17 cellular contexts compared by ENCODE assay signal in genomic region chr2:235546436-235546835, GRCh38. TPM values are rescaled to one million over a fixed set of nuclear protein-coding genes. Genes with fewer than 3 reads are reported as not detected.
DNase-seq lines count a peak whose midpoint lies in the region; ATAC-seq and TF ChIP-seq lines count a peak whose summit lies in the region.
"Had no signal": no experiment of that assay in that cellular context is flagged by ENCODE, and none has a peak within 500 bp of the region (broad histone marks: within the 10 kb centered on the region; RNA-seq: fewer than 3 reads in every experiment).

No MANE protein-coding gene starts in this region.

- H3K4me3 ChIP-seq in BLaER1 treated with 17β-estradiol and CSF1 and Interleukin-3, amounts not matched to agents 10 nM and 100 nM = no peak overlapping the region
- H3K4me3 ChIP-seq in sigmoid colon = no peak overlapping the region

- peak overlapping the region in 8 of 11 experiments; percentile 45 to 83 (median 70); a peak in 12 of 22 replicates for H3K4me2 ChIP-seq in BLaER1 treated with 17β-estradiol and CSF1 and Interleukin-3, amounts not matched to agents 10 nM and 100 nM

- in situ Hi-C loops in GM13977 (cut with MboI; ENCODE audit: low pct_unique_long_range_greater_than_20kb, low sequenced_read_pairs, unreplicated experiment) = no loop called here

- H3K27me3 Mint-ChIP-seq in chondrocyte (ENCODE audit: low read depth) (no peaks in the 10 kb centered on the region), nephron progenitor cell (ENCODE audit: low read depth, poor library complexity) (no peaks in the 10 kb centered on the region)

- H3K4me1 Mint-ChIP-seq in chondrocyte (ENCODE audit: low read depth) (peaks cover 4% of the 10 kb centered on the region), nephron progenitor cell (peaks cover 70% of the 10 kb centered on the region)
- H3K4me1 Mint-ChIP-seq: B cell; CD4-positive, alpha-beta memory T cell had no signal

- ATAC-seq in HG02571 (IDR thresholded peaks at IDR 0.05; ENCODE audit: unreplicated experiment) (no peak), HG02763 (IDR thresholded peaks at IDR 0.05; ENCODE audit: unreplicated experiment) (no peak)

- no peaks in the 10 kb centered on the region for H3K9me3 Mint-ChIP-seq in chondrocyte (ENCODE audit: low read depth)
- H3K9me3 Mint-ChIP-seq in nephron progenitor cell = no peaks in the 10 kb centered on the region
- H3K9me3 Mint-ChIP-seq: HFFc6 had no signal

- no peak overlapping the region for H3K4me3 Mint-ChIP-seq in chondrocyte (ENCODE audit: unreplicated experiment)
- no peak overlapping the region for H3K4me3 Mint-ChIP-seq in nephron progenitor cell
- H3K4me3 Mint-ChIP-seq: B cell; CD4-positive, alpha-beta memory T cell; HFFc6 had no signal

- H3K27ac Mint-ChIP-seq in chondrocyte (ENCODE audit: unreplicated experiment) (no peak overlapping the region), nephron progenitor cell (peak overlapping the region; percentile 89)
- H3K27ac Mint-ChIP-seq: B cell, HFFc6 had no signal

- H4K20me1 ChIP-seq in BLaER1 treated with 17β-estradiol and CSF1 and Interleukin-3, amounts not matched to agents 10 nM and 100 nM = peaks cover 59 to 93% (median 83%) of the 10 kb centered on the region in 11 experiments; a peak in 21 of 22 replicates

- 0 out of 22 replicates have a peak overlapping the region, but pooled peaks of 1 of the 11 experiments have one; percentile 0 for H3K27ac ChIP-seq in BLaER1 treated with 17β-estradiol and CSF1 and Interleukin-3, amounts not matched to agents 10 nM and 100 nM
- H3K27ac ChIP-seq in sigmoid colon = no peak overlapping the region

- intact Hi-C loops in sigmoid colon (cut with DNase I) = no loop called here

- peaks cover 9 to 71% (median 42%) of the 10 kb centered on the region in 10 experiments; a peak in 18 of 20 replicates for H3K4me1 ChIP-seq in BLaER1 treated with 17β-estradiol and CSF1 and Interleukin-3, amounts not matched to agents 10 nM and 100 nM
- H3K4me1 ChIP-seq in sigmoid colon = peaks cover 0 to 8% (median 3%) of the 10 kb centered on the region in 4 donors

- H3K27me3 ChIP-seq in BLaER1 treated with 17β-estradiol and CSF1 and Interleukin-3, amounts not matched to agents 10 nM and 100 nM = no peaks in the 10 kb centered on the region
- H3K27me3 ChIP-seq in sigmoid colon = no peaks in the 10 kb centered on the region

- no peak for TF ChIP-seq EP300 in sigmoid colon (IDR thresholded peaks at IDR 0.05)

- H3K9ac ChIP-seq in BLaER1 treated with 17β-estradiol and CSF1 and Interleukin-3, amounts not matched to agents 10 nM and 100 nM = no peak overlapping the region

- no peaks in the 10 kb centered on the region for H3K9me3 ChIP-seq in BLaER1 treated with 17β-estradiol and CSF1 and Interleukin-3, amounts not matched to agents 10 nM and 100 nM (replicated peaks in 1 of 11)
- no peaks in the 10 kb centered on the region for H3K9me3 ChIP-seq in sigmoid colon

- WGBS in sigmoid colon, 2 donors = 87 to 89% methylated on average over 9 of the region's 9 CpGs

- DNase-seq in chondrocyte (ENCODE audit: low spot score) (peak; percentile 41), nephron progenitor cell (no peak), sigmoid colon (peak; percentile 30), GM13977 (ENCODE audit: low spot score) (no peak)
- DNase-seq: CD4-positive, alpha-beta memory T cell; HFFc6; MM.1S; NCI-H1092 treated with DMSO at 0.1 percent for 48 hours; NCI-H2081; NCI-H446 treated with DMSO at 0.1 percent for 48 hours; NK-92 treated with Interleukin-12 subunit alpha and Interleukin-12 subunit beta, amount 100 ng/mL, for 24 hours; Right ventricle myocardium superior had no signal

- H3K36me3 Mint-ChIP-seq in chondrocyte (ENCODE audit: low read depth) (no peaks in the 10 kb centered on the region), nephron progenitor cell (ENCODE audit: low read depth) (no peaks in the 10 kb centered on the region)
- H3K36me3 Mint-ChIP-seq: CD4-positive, alpha-beta memory T cell had no signal

- H3K36me3 ChIP-seq in BLaER1 treated with 17β-estradiol and CSF1 and Interleukin-3, amounts not matched to agents 10 nM and 100 nM = no peaks in the 10 kb centered on the region
- H3K36me3 ChIP-seq in sigmoid colon = no peaks in the 10 kb centered on the region

- TF ChIP-seq CTCF in chondrocyte (IDR thresholded peaks at IDR 0.05) (no peak), nephron progenitor cell (IDR thresholded peaks at IDR 0.05) (no peak), sigmoid colon (IDR thresholded peaks at IDR 0.05) (no peak), GM13977 (IDR thresholded peaks at IDR 0.05; ENCODE audit: extremely low read depth, insufficient read depth, missing control alignments) (no peak)

- TF ChIP-seq POLR2A in sigmoid colon (IDR thresholded peaks at IDR 0.05) = no peak

RNA-seq across cellular contexts. Expression of gene AGAP1, which starts 52.6 kb away (rescaled TPM):
- total RNA-seq in chondrocyte (35.5 to 46.7 TPM (median 39.0 TPM) in 3 replicates), sigmoid colon (10 to 100 TPM; 18.6 to 42.7 (median 23.8) TPM)
- 10 to 100 TPM; 10.8 to 18.5 (median 13.4) TPM for polyA plus RNA-seq in sigmoid colon
- total RNA-seq: B cell, OCI-LY7 had no signal

Comparison
In these comparisons a context has a peak if more than half of its experiments do, and no peak if none do; other contexts are left out.
1. DNase-seq: peak in chondrocyte (single experiment) and sigmoid colon (single experiment); none in nephron progenitor cell (single experiment) and GM13977 (single experiment).